20 cellular contexts compared by ENCODE assay signal in the genomic region with DNA sequence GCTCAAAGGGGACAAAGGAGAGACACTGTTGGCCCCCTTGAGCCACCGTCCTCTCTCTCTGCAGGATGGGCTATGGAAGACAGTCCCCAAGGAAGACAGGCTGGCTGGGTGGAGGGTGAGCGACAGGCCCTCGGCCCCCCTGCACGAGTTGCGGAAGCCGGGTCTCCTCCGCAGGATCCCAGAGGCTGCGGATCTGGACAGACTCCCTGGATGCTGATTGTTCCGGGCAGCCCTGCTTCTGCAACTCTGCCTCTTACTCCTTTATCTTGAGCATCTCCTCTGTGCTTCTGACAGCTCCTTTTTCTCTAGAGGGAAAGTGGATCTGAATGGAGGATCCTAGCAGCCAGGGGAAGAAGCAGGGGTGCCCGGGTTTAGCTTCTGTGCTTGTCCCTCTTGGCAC.
"Had no signal": no experiment of that assay in that cellular context is flagged by ENCODE, and none has a peak within 500 bp of the region (broad histone marks: within the 10 kb centered on the region; RNA-seq: fewer than 3 reads in every experiment).

No MANE protein-coding gene starts in this region.

- H3K4me3 Mint-ChIP-seq: activated CD4-positive, alpha-beta memory T cell treated with anti-CD3 and anti-CD28 coated beads, Interleukin-2, amount 10 ng/mL, durations not matched to agents 7 days and 5 days; activated CD4-positive, alpha-beta T cell treated with anti-CD3 and anti-CD28 coated beads, Interleukin-2, amount 10 ng/mL, durations not matched to agents 24 days and 14 days; activated T-cell treated with anti-CD3 and anti-CD28 coated beads, Interleukin-2, amount 50 U/mL, for 72 hours; central memory CD8-positive, alpha-beta T cell; naive thymus-derived CD8-positive, alpha-beta T cell had no signal

- H3K36me3 ChIP-seq: left ventricle myocardium inferior, suprapubic skin, tibial nerve had no signal

- H3K27ac ChIP-seq: left ventricle myocardium inferior, parathyroid adenoma, suprapubic skin, tibial nerve had no signal

- H3K4me1 ChIP-seq: left ventricle myocardium inferior, parathyroid adenoma, suprapubic skin, tibial nerve had no signal

- DNase-seq: activated CD4-positive, alpha-beta memory T cell treated with anti-CD3 and anti-CD28 coated beads, Interleukin-2, amount 10 ng/mL, durations not matched to agents 7 days and 5 days; activated CD4-positive, alpha-beta T cell treated with anti-CD3 and anti-CD28 coated beads, Interleukin-2, amount 10 ng/mL, durations not matched to agents 24 days and 14 days; activated gamma-delta T cell; activated naive CD4-positive, alpha-beta T cell treated with anti-CD3 and anti-CD28 coated beads, Interleukin-2, amount 50 U/mL, for 16 hours; activated T-cell treated with anti-CD3 and anti-CD28 coated beads, Interleukin-2, amount 50 U/mL, for 72 hours; anterior cingulate cortex; effector memory CD4-positive, alpha-beta T cell; left ventricle myocardium inferior; naive thymus-derived CD8-positive, alpha-beta T cell; nucleus accumbens; right cardiac atrium; stimulated activated CD4-positive, alpha-beta T cell treated with anti-CD3 and anti-CD28 coated beads, Interleukin-12 subunit alpha, Interleukin-12 subunit beta, amount 100 ng/mL, for 4 hours; stimulated activated CD4-positive, alpha-beta T cell treated with anti-CD3 and anti-CD28 coated beads, Interleukin-4, amount 100 ng/mL, for 4 hours; stimulated activated naive CD8-positive, alpha-beta T cell treated with anti-CD3 and anti-CD28 coated beads, Interleukin-15, Interleukin-2, amounts not matched to agents 100 U/mL and 50 U/mL, for 24 hours had no signal

- H3K27me3 Mint-ChIP-seq: activated CD4-positive, alpha-beta memory T cell treated with anti-CD3 and anti-CD28 coated beads, Interleukin-2, amount 10 ng/mL, durations not matched to agents 7 days and 5 days had no signal

- H3K4me1 Mint-ChIP-seq: activated CD4-positive, alpha-beta memory T cell treated with anti-CD3 and anti-CD28 coated beads, Interleukin-2, amount 10 ng/mL, durations not matched to agents 7 days and 5 days; activated CD4-positive, alpha-beta T cell treated with anti-CD3 and anti-CD28 coated beads, Interleukin-2, amount 10 ng/mL, durations not matched to agents 24 days and 14 days; central memory CD8-positive, alpha-beta T cell had no signal

- ATAC-seq: activated CD4-positive, CD25-positive, alpha-beta regulatory T cell treated with anti-CD3 and anti-CD28 coated beads, Interleukin-2, amount 50 U/mL, for 24 hours; activated T-cell treated with anti-CD3 and anti-CD28 coated beads, Interleukin-2, amount 50 U/mL, for 72 hours; esophagus mucosa; naive thymus-derived CD8-positive, alpha-beta T cell; right cardiac atrium; stimulated activated naive CD8-positive, alpha-beta T cell treated with anti-CD3 and anti-CD28 coated beads, Interleukin-15, Interleukin-2, amounts not matched to agents 100 U/mL and 50 U/mL, for 24 hours had no signal

- H3K36me3 Mint-ChIP-seq: naive thymus-derived CD8-positive, alpha-beta T cell had no signal

- H3K9me3 Mint-ChIP-seq: activated CD4-positive, alpha-beta memory T cell treated with anti-CD3 and anti-CD28 coated beads, Interleukin-2, amount 10 ng/mL, durations not matched to agents 7 days and 5 days; activated CD4-positive, alpha-beta T cell treated with anti-CD3 and anti-CD28 coated beads, Interleukin-2, amount 10 ng/mL, durations not matched to agents 24 days and 14 days; activated T-cell treated with anti-CD3 and anti-CD28 coated beads, Interleukin-2, amount 50 U/mL, for 72 hours; central memory CD8-positive, alpha-beta T cell; naive thymus-derived CD8-positive, alpha-beta T cell had no signal

- H3K9me3 ChIP-seq: left ventricle myocardium inferior, suprapubic skin, tibial nerve had no signal

- H3K9ac ChIP-seq: parathyroid adenoma had no signal

- H3K4me3 ChIP-seq: left ventricle myocardium inferior, suprapubic skin, tibial nerve had no signal

- H3K27ac Mint-ChIP-seq: activated CD4-positive, alpha-beta memory T cell treated with anti-CD3 and anti-CD28 coated beads, Interleukin-2, amount 10 ng/mL, durations not matched to agents 7 days and 5 days; activated CD4-positive, alpha-beta T cell treated with anti-CD3 and anti-CD28 coated beads, Interleukin-2, amount 10 ng/mL, durations not matched to agents 24 days and 14 days; activated T-cell treated with anti-CD3 and anti-CD28 coated beads, Interleukin-2, amount 50 U/mL, for 72 hours had no signal
